25 cellular contexts compared by ENCODE assay signal in genomic region chr9:69873401-69873950, GRCh38. TPM values are rescaled to one million over a fixed set of nuclear protein-coding genes. Genes with fewer than 3 reads are reported as not detected.
A peak's percentile ranks its signal among the peaks of the same experiment; 100 is the strongest.
DNase-seq lines count a peak whose midpoint lies in the region; ATAC-seq, FAIRE-seq and TF ChIP-seq lines count a peak whose summit lies in the region.
"Had no signal": no experiment of that assay in that cellular context is flagged by ENCODE, and none has a peak within 500 bp of the region (broad histone marks: within the 10 kb centered on the region; RNA-seq: fewer than 3 reads in every experiment).

No MANE protein-coding gene starts in this region.

- no peak for FAIRE-seq in D721Med (lab: Jason Lieb, UNC)
- FAIRE-seq: GM12891 had no signal

- H3K79me2 ChIP-seq in smooth muscle cell (ENCODE audit: low read depth) = no peaks in the 10 kb centered on the region

- no peak for ATAC-seq in stimulated activated effector memory CD8-positive, alpha-beta T cell treated with anti-CD3 and anti-CD28 coated beads, Interleukin-12 subunit alpha, Interleukin-12 subunit beta, amount 100 ng/mL, for 72 hours
- ATAC-seq in HG03045 (IDR thresholded peaks at IDR 0.05; ENCODE audit: unreplicated experiment) = no peak
- ATAC-seq: CD8-positive, alpha-beta T cell; Panc1 had no signal

- H3K27me3 Mint-ChIP-seq in HFFc6 (ENCODE audit: insufficient read depth) = no peaks in the 10 kb centered on the region

- no peak overlapping the region for H3K4me2 ChIP-seq in smooth muscle cell

- 64% methylated on average over 7 of the region's 7 CpGs for WGBS in smooth muscle cell (ENCODE audit: low lambda C conversion rate)

- DNase-seq in HFFc6 (no peak), NCI-H82 treated with DMSO at 0.1 percent for 48 hours (lab: John Stamatoyannopoulos, UW; ENCODE audit: unreplicated experiment) (peak; percentile 38), left kidney (ENCODE audit: low read depth, low spot score) (peak; percentile 23), smooth muscle cell (lab: John Stamatoyannopoulos, UW; ENCODE audit: unreplicated experiment) (no peak), D721Med (ENCODE audit: insufficient read length, low spot score) (no peak)
- DNase-seq in stimulated activated effector memory CD8-positive, alpha-beta T cell treated with anti-CD3 and anti-CD28 coated beads, Interleukin-12 subunit alpha, Interleukin-12 subunit beta, amount 100 ng/mL, for 72 hours (ENCODE audit: low spot score in 2 of 2) = no peak
- DNase-seq: CD8-positive, alpha-beta T cell; DMS79 treated with DMSO at 0.1 percent for 48 hours; GF-D8; NCI-H1092 treated with DMSO at 0.1 percent for 48 hours; NCI-H1436 treated with DMSO at 0.1 percent for 48 hours; NCI-H187 treated with DMSO at 0.1 percent for 48 hours; NCI-H2107; NCI-H446; NCI-H526; SHP77 treated with DMSO at 0.1 percent for 48 hours had no signal

- H3K36me3 ChIP-seq in smooth muscle cell (ENCODE audit: low read depth) = no peaks in the 10 kb centered on the region
- H3K36me3 ChIP-seq: HAP-1 had no signal

- H3K4me3 ChIP-seq in smooth muscle cell = no peak overlapping the region
- H3K4me3 ChIP-seq: HAP-1, SK-N-MC had no signal

- peak overlapping the region; percentile 67; the same call in 1 of the 2 replicates for H3K27ac Mint-ChIP-seq in HFFc6
- H3K27ac Mint-ChIP-seq in stimulated activated effector memory CD8-positive, alpha-beta T cell treated with anti-CD3 and anti-CD28 coated beads, Interleukin-12 subunit alpha, Interleukin-12 subunit beta, amount 100 ng/mL, for 72 hours = no peak overlapping the region
- H3K27ac Mint-ChIP-seq: CD8-positive, alpha-beta T cell; IgD-negative memory B cell had no signal

- H3K9ac ChIP-seq in smooth muscle cell (ENCODE audit: low read depth) = no peak overlapping the region

- no peaks in the 10 kb centered on the region for H3K27me3 ChIP-seq in smooth muscle cell (ENCODE audit: low read depth)

- H3K27ac ChIP-seq in smooth muscle cell (ENCODE audit: low read depth) = no peak overlapping the region
- H3K27ac ChIP-seq: C4-2B, RWPE1, SK-N-MC had no signal

- H3K4me1 Mint-ChIP-seq in HFFc6 (ENCODE audit: low read depth) = peaks cover 62% of the 10 kb centered on the region
- no peaks in the 10 kb centered on the region for H3K4me1 Mint-ChIP-seq in stimulated activated effector memory CD8-positive, alpha-beta T cell treated with anti-CD3 and anti-CD28 coated beads, Interleukin-12 subunit alpha, Interleukin-12 subunit beta, amount 100 ng/mL, for 72 hours
- H3K4me1 Mint-ChIP-seq: IgD-negative memory B cell had no signal

- no peaks in the 10 kb centered on the region for H4K20me1 ChIP-seq in smooth muscle cell (ENCODE audit: low read depth)

- H3K9me3 ChIP-seq in smooth muscle cell (replicated peaks; ENCODE audit: low read depth) = no peaks in the 10 kb centered on the region
- H3K9me3 ChIP-seq: HAP-1 had no signal

- no peak for TF ChIP-seq CTCF in HFFc6 (IDR thresholded peaks at IDR 0.05)
- no peak for TF ChIP-seq CTCF in smooth muscle cell (IDR thresholded peaks at IDR 0.05; ENCODE audit: borderline replicate concordance, insufficient read depth, poor library complexity, severe bottlenecking)
- no peak for TF ChIP-seq CTCF in D721Med (IDR thresholded peaks at IDR 0.05; ENCODE audit: insufficient read depth, missing control alignments)

- peaks cover 5% of the 10 kb centered on the region; the same call in 1 of the 2 replicates for H3K36me3 Mint-ChIP-seq in HFFc6 (ENCODE audit: low read depth)
- no peaks in the 10 kb centered on the region for H3K36me3 Mint-ChIP-seq in stimulated activated effector memory CD8-positive, alpha-beta T cell treated with anti-CD3 and anti-CD28 coated beads, Interleukin-12 subunit alpha, Interleukin-12 subunit beta, amount 100 ng/mL, for 72 hours
- H3K36me3 Mint-ChIP-seq: CD8-positive, alpha-beta T cell; IgD-negative memory B cell had no signal

- H3F3A ChIP-seq in smooth muscle cell (ENCODE audit: low read depth) = no peaks in the 10 kb centered on the region

- H3K9me3 Mint-ChIP-seq in HFFc6 = no peaks in the 10 kb centered on the region
- no peaks in the 10 kb centered on the region for H3K9me3 Mint-ChIP-seq in stimulated activated effector memory CD8-positive, alpha-beta T cell treated with anti-CD3 and anti-CD28 coated beads, Interleukin-12 subunit alpha, Interleukin-12 subunit beta, amount 100 ng/mL, for 72 hours
- H3K9me3 Mint-ChIP-seq: CD8-positive, alpha-beta T cell had no signal

- H3K4me1 ChIP-seq in smooth muscle cell (ENCODE audit: low read depth) = no peaks in the 10 kb centered on the region

- H3K4me3 Mint-ChIP-seq in HFFc6 = no peak overlapping the region
- H3K4me3 Mint-ChIP-seq in stimulated activated effector memory CD8-positive, alpha-beta T cell treated with anti-CD3 and anti-CD28 coated beads, Interleukin-12 subunit alpha, Interleukin-12 subunit beta, amount 100 ng/mL, for 72 hours = no peak overlapping the region
- H3K4me3 Mint-ChIP-seq: CD8-positive, alpha-beta T cell; IgD-negative memory B cell had no signal

- H2AFZ ChIP-seq in smooth muscle cell (ENCODE audit: low read depth) = peak overlapping the region; percentile 52

RNA-seq across cellular contexts. Expression of gene CFAP95, which starts 52.9 kb away (rescaled TPM):
- total RNA-seq in HFFc6 (2021; fragmentation: NEBNext Ultra II Directional; extraction: Animal tissue kit (Norgen Biotek cat#: 25700)) = under 1 TPM in 1 of 6 experiments, not detected in 5; 0.32 TPM
- not detected in 2 replicates for total RNA-seq in smooth muscle cell
- polyA plus RNA-seq in smooth muscle cell = not detected in 2 replicates
- total RNA-seq: CD8-positive, alpha-beta T cell; T-helper 1 cell treated with Interleukin-12 subunit alpha and Interleukin-12 subunit beta and Interleukin-4 antibody, amounts not matched to agents 30 ng/mL and 1 ng/mL, for 36 hours had no signal
- polyA plus RNA-seq: IgD-negative memory B cell had no signal

Comparison
In these comparisons a context has a peak if more than half of its experiments do, and no peak if none do; other contexts are left out.
1. DNase-seq: peak in NCI-H82 treated with DMSO at 0.1 percent for 48 hours (single experiment) and left kidney (single experiment); none in HFFc6 (single experiment), smooth muscle cell (single experiment), stimulated activated effector memory CD8-positive, alpha-beta T cell treated with anti-CD3 and anti-CD28 coated beads, Interleukin-12 subunit alpha, Interleukin-12 subunit beta, amount 100 ng/mL, for 72 hours (0 of 2) and D721Med (single experiment).